17 cellular contexts compared by ENCODE assay signal in the genomic region with DNA sequence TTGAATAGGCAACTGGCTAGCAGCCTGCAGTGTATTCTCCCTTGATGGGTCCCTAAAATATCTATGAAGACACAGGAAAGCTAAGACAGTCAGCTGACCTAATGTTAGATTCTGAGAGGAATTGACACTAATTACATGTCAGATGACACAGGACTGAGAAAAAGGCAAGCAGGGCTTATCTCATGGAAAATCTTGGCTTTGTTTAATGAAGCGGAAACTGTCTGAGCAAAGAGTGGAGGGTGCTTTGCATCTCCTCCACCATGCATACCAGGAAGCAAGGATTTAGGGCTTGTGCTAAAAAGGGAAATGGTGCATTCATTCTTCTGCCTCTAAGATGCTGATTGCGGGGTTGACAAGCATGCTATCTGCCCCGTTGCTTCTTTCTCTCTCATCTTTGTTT.
A peak's percentile ranks its signal among the peaks of the same experiment; 100 is the strongest.
DNase-seq lines count a peak whose midpoint lies in the region; ATAC-seq lines count a peak whose summit lies in the region.
"Had no signal": no experiment of that assay in that cellular context is flagged by ENCODE, and none has a peak within 500 bp of the region (broad histone marks: within the 10 kb centered on the region; RNA-seq: fewer than 3 reads in every experiment).

No MANE protein-coding gene starts in this region.

- no peak overlapping the region for H3K23ac ChIP-seq in mesenchymal stem cell (ENCODE audit: low read length in 2 of 2)

- H3K4me2 ChIP-seq in mesenchymal stem cell (ENCODE audit: low read length, poor library complexity, severe bottlenecking): no peak overlapping the region
- H3K4me2 ChIP-seq: KMS-11 had no signal

- H3K18ac ChIP-seq in mesenchymal stem cell (ENCODE audit: low read depth in 1 of 2, low read length in 2 of 2): no peak overlapping the region

- H2BK120ac ChIP-seq in mesenchymal stem cell (ENCODE audit: low read depth, low read length): no peak overlapping the region

- no peak overlapping the region for H2BK12ac ChIP-seq in mesenchymal stem cell (ENCODE audit: low read length in 2 of 2)

- no peak overlapping the region for H3K4ac ChIP-seq in mesenchymal stem cell (ENCODE audit: low read depth in 1 of 2, low read length in 2 of 2)

- H3K4me3 ChIP-seq in SK-N-MC: no peak overlapping the region
- H3K4me3 ChIP-seq in mesenchymal stem cell (ENCODE audit: insufficient read depth in 1 of 2, low read depth in 1 of 2, low read length in 2 of 2): no peak overlapping the region

- no peak overlapping the region for H3K14ac ChIP-seq in mesenchymal stem cell (ENCODE audit: low read length in 2 of 2)

- H3K27me3 ChIP-seq in mesenchymal stem cell (ENCODE audit: control insufficient read depth in 1 of 2, insufficient read depth in 1 of 2, low read length in 2 of 2): peaks cover 0 to 4% of the 10 kb centered on the region in 2 experiments
- H3K27me3 ChIP-seq: BE2C had no signal

- H4K91ac ChIP-seq in mesenchymal stem cell (ENCODE audit: low read length): no peak overlapping the region

- H2BK5ac ChIP-seq in mesenchymal stem cell (ENCODE audit: low read depth, low read length, poor library complexity, severe bottlenecking): no peak overlapping the region

- H2AK5ac ChIP-seq in mesenchymal stem cell (ENCODE audit: low read length, severe bottlenecking): no peak overlapping the region

- peak; percentile 83 for DNase-seq in M059J (ENCODE audit: low read depth)
- peak; percentile 24 for DNase-seq in SK-N-MC (ENCODE audit: low read depth, low spot score)
- DNase-seq in mesenchymal stem cell: peak; percentile 23
- no peak for DNase-seq in cortex of kidney (lab: John Stamatoyannopoulos, UW)
- DNase-seq in DMS 273 treated with DMSO at 0.1 percent for 48 hours (lab: John Stamatoyannopoulos, UW): no peak
- DNase-seq in T-helper 1 cell: no peak
- no peak for DNase-seq in stimulated activated naive CD8-positive, alpha-beta T cell treated with anti-CD3 and anti-CD28 coated beads, Interleukin-15, Interleukin-2, amounts not matched to agents 100 U/mL and 50 U/mL, for 24 hours
- DNase-seq: BE2C; CD8-positive, alpha-beta T cell; DND-41; GF-D8; H7; NCI-H1092; NCI-H146; NCI-H2081; SHP77 treated with DMSO at 0.1 percent for 48 hours had no signal

- no peaks in the 10 kb centered on the region for H3K36me3 ChIP-seq in SK-N-MC (ENCODE audit: insufficient read depth, low read length)
- H3K36me3 ChIP-seq in mesenchymal stem cell (ENCODE audit: control insufficient read depth in 1 of 2, insufficient read depth in 2 of 2, low read depth in 1 of 2, low read length in 2 of 2): no peaks in the 10 kb centered on the region
- H3K36me3 ChIP-seq: BE2C had no signal

- H3K27ac ChIP-seq in SK-N-MC: no peak overlapping the region
- no peak overlapping the region for H3K27ac ChIP-seq in mesenchymal stem cell (ENCODE audit: low read length, poor library complexity, severe bottlenecking)
- H3K27ac ChIP-seq: KMS-11 had no signal

- no peaks in the 10 kb centered on the region for H3K79me1 ChIP-seq in mesenchymal stem cell (replicated peaks; ENCODE audit: low read length, poor library complexity, severe bottlenecking)

- no peak overlapping the region for H2AFZ ChIP-seq in mesenchymal stem cell (ENCODE audit: low read depth, low read length)

- no peak for ATAC-seq in stimulated activated naive CD8-positive, alpha-beta T cell treated with anti-CD3 and anti-CD28 coated beads, Interleukin-15, Interleukin-2, amounts not matched to agents 100 U/mL and 50 U/mL, for 24 hours
- ATAC-seq: CD8-positive, alpha-beta T cell had no signal

- H3K9ac ChIP-seq in SK-N-MC (ENCODE audit: insufficient read length) (no peak overlapping the region), mesenchymal stem cell (ENCODE audit: low read length) (no peak overlapping the region)
- H3K9ac ChIP-seq: KMS-11 had no signal

- H3K9me3 ChIP-seq in SK-N-MC (ENCODE audit: low read depth, low read length) (no peaks in the 10 kb centered on the region), mesenchymal stem cell (ENCODE audit: control insufficient read depth, low read length) (no peaks in the 10 kb centered on the region)
- H3K9me3 ChIP-seq: BE2C had no signal

- H2BK15ac ChIP-seq in mesenchymal stem cell (ENCODE audit: low read depth, poor library complexity, severe bottlenecking): no peak overlapping the region

- WGBS in mesenchymal stem cell: 86% methylated on average over 1 of the region's 3 CpGs

- no peaks in the 10 kb centered on the region for H3K4me1 ChIP-seq in mesenchymal stem cell (ENCODE audit: control insufficient read depth, insufficient read depth, low read depth, low read length)
- H3K4me1 ChIP-seq: BE2C had no signal

- H4K8ac ChIP-seq in mesenchymal stem cell (ENCODE audit: low read length): no peak overlapping the region

Comparison
In these comparisons a context has a peak if more than half of its experiments do, and no peak if none do; other contexts are left out.
1. DNase-seq: peak in M059J (single experiment), SK-N-MC (single experiment) and mesenchymal stem cell (single experiment); none in cortex of kidney (single experiment), DMS 273 treated with DMSO at 0.1 percent for 48 hours (single experiment), T-helper 1 cell (0 of 5) and stimulated activated naive CD8-positive, alpha-beta T cell treated with anti-CD3 and anti-CD28 coated beads, Interleukin-15, Interleukin-2, amounts not matched to agents 100 U/mL and 50 U/mL, for 24 hours (single experiment).